ENCODE assay signal across 1 cellular context in genomic region chr11:62880231-62880802, GRCh38.
TF ChIP-seq lines count a peak whose summit lies in the region.

No MANE protein-coding gene starts in this region.

TF ChIP-seq in SK-N-SH treated with all-trans-retinoic acid at 6 μM for 48 hours, 23 proteins besides CTCF, POLR2A, EP300 and RAD21 (continued from another document):
- TF ChIP-seq, protein P1, sequence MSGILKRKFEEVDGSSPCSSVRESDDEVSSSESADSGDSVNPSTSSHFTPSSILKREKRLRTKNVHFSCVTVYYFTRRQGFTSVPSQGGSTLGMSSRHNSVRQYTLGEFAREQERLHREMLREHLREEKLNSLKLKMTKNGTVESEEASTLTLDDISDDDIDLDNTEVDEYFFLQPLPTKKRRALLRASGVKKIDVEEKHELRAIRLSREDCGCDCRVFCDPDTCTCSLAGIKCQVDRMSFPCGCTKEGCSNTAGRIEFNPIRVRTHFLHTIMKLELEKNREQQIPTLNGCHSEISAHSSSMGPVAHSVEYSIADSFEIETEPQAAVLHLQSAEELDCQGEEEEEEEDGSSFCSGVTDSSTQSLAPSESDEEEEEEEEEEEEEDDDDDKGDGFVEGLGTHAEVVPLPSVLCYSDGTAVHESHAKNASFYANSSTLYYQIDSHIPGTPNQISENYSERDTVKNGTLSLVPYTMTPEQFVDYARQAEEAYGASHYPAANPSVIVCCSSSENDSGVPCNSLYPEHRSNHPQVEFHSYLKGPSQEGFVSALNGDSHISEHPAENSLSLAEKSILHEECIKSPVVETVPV (CRISPR knock-in tag; IDR thresholded peaks at IDR 0.05): no peak
